Comparison of ENCODE assay signal across 1 cellular context in the genomic region with DNA sequence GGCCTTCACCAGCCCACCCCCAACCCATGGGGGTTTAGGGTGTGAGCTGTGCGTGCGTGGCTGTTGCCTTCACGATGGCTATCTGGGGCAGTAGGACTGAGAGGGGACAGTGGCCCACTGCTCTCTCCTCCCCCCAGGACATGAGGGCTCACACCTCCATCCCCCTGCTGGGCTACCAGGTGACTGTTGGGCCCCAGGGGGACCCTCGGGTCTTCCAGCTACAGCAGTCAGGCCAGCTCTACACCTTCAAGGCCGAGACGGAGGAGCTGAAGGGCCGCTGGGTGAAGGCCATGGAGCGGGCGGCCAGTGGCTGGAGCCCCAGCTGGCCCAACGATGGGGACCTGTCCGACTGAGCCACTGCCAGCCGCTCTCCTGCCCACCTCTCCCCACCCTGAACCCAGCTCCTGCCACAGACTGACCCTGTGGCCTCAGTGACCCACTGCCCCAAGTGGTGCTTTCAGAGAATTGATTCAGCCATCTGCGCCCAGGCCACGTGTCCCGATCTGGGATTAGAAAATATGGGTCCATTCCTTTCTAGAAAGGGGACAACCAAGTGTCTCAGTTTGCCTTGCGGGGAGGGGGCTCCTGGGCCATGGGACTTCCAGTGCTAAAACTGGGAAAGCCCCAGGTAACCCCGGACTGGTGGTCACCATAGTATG.
TF ChIP-seq lines count a peak whose summit lies in the region.

No MANE protein-coding gene starts in this region.

TF ChIP-seq in H1, 55 proteins besides CTCF, POLR2A, EP300 and RAD21:
- TF ChIP-seq RBBP5 (IDR thresholded peaks at IDR 0.05; ENCODE audit: borderline replicate concordance, low read depth, low read length): no peak
- TF ChIP-seq HDAC2 (IDR thresholded peaks at IDR 0.05; ENCODE audit: borderline replicate concordance in 1 of 2, low read depth in 2 of 2, low read length in 2 of 2): no peak
- TF ChIP-seq, protein P1, sequence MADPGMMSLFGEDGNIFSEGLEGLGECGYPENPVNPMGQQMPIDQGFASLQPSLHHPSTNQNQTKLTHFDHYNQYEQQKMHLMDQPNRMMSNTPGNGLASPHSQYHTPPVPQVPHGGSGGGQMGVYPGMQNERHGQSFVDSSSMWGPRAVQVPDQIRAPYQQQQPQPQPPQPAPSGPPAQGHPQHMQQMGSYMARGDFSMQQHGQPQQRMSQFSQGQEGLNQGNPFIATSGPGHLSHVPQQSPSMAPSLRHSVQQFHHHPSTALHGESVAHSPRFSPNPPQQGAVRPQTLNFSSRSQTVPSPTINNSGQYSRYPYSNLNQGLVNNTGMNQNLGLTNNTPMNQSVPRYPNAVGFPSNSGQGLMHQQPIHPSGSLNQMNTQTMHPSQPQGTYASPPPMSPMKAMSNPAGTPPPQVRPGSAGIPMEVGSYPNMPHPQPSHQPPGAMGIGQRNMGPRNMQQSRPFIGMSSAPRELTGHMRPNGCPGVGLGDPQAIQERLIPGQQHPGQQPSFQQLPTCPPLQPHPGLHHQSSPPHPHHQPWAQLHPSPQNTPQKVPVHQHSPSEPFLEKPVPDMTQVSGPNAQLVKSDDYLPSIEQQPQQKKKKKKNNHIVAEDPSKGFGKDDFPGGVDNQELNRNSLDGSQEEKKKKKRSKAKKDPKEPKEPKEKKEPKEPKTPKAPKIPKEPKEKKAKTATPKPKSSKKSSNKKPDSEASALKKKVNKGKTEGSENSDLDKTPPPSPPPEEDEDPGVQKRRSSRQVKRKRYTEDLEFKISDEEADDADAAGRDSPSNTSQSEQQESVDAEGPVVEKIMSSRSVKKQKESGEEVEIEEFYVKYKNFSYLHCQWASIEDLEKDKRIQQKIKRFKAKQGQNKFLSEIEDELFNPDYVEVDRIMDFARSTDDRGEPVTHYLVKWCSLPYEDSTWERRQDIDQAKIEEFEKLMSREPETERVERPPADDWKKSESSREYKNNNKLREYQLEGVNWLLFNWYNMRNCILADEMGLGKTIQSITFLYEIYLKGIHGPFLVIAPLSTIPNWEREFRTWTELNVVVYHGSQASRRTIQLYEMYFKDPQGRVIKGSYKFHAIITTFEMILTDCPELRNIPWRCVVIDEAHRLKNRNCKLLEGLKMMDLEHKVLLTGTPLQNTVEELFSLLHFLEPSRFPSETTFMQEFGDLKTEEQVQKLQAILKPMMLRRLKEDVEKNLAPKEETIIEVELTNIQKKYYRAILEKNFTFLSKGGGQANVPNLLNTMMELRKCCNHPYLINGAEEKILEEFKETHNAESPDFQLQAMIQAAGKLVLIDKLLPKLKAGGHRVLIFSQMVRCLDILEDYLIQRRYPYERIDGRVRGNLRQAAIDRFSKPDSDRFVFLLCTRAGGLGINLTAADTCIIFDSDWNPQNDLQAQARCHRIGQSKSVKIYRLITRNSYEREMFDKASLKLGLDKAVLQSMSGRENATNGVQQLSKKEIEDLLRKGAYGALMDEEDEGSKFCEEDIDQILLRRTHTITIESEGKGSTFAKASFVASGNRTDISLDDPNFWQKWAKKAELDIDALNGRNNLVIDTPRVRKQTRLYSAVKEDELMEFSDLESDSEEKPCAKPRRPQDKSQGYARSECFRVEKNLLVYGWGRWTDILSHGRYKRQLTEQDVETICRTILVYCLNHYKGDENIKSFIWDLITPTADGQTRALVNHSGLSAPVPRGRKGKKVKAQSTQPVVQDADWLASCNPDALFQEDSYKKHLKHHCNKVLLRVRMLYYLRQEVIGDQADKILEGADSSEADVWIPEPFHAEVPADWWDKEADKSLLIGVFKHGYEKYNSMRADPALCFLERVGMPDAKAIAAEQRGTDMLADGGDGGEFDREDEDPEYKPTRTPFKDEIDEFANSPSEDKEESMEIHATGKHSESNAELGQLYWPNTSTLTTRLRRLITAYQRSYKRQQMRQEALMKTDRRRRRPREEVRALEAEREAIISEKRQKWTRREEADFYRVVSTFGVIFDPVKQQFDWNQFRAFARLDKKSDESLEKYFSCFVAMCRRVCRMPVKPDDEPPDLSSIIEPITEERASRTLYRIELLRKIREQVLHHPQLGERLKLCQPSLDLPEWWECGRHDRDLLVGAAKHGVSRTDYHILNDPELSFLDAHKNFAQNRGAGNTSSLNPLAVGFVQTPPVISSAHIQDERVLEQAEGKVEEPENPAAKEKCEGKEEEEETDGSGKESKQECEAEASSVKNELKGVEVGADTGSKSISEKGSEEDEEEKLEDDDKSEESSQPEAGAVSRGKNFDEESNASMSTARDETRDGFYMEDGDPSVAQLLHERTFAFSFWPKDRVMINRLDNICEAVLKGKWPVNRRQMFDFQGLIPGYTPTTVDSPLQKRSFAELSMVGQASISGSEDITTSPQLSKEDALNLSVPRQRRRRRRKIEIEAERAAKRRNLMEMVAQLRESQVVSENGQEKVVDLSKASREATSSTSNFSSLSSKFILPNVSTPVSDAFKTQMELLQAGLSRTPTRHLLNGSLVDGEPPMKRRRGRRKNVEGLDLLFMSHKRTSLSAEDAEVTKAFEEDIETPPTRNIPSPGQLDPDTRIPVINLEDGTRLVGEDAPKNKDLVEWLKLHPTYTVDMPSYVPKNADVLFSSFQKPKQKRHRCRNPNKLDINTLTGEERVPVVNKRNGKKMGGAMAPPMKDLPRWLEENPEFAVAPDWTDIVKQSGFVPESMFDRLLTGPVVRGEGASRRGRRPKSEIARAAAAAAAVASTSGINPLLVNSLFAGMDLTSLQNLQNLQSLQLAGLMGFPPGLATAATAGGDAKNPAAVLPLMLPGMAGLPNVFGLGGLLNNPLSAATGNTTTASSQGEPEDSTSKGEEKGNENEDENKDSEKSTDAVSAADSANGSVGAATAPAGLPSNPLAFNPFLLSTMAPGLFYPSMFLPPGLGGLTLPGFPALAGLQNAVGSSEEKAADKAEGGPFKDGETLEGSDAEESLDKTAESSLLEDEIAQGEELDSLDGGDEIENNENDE (IDR thresholded peaks at IDR 0.05; ENCODE audit: insufficient replicate concordance, low read length): no peak
TF ChIP-seq in H1: peak in this region for 0.
